ENCODE assay signal across 1 cellular context in the genomic region with DNA sequence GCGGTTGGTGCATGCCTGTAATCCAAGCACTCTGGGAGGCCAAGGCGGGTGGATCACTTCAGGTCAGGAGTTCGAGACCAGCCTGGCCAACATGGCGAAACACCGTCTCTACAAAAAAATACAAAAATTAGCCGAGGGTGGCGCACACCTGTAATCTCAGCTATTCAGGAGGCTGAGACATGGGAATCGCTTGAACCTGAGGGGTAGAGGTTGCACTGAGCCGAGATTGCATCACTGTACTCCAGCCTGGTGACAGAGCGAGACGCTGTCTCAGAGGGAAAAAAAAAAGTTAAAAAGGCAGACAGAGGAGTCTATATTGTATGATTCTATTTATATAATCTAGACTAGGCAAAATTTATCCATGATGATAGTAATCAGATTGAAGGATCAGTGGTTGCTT.
TF ChIP-seq lines count a peak whose summit lies in the region.

No MANE protein-coding gene starts in this region.

TF ChIP-seq in HepG2, 621 proteins besides CTCF, POLR2A, EP300 and RAD21:
- TF ChIP-seq RBM22 (optimal IDR thresholded peaks at IDR 0.05; ENCODE audit: low read length) (peak; percentile 57), MAZ (IDR thresholded peaks at IDR 0.05; ENCODE audit: borderline replicate concordance, low read depth, low read length) (no peak), MAZ (CRISPR knock-in tag; IDR thresholded peaks at IDR 0.05; ENCODE audit: low read depth) (0 out of 2 replicates have a peak, but pooled peaks have one; percentile 5), ATF7 (IDR thresholded peaks at IDR 0.05) (peak; percentile 28; the same call in 1 of the 2 replicates), ATF7 (CRISPR knock-in tag; IDR thresholded peaks at IDR 0.05) (no peak), ZNF556 (CRISPR knock-in tag; IDR thresholded peaks at IDR 0.05; ENCODE audit: borderline replicate concordance) (no peak), CEBPB (IDR thresholded peaks at IDR 0.05; ENCODE audit: borderline replicate concordance, low read depth, low read length) (peak; percentile 26; the same call in 1 of the 2 replicates)
